Comparison of ENCODE assay signal across 25 cellular contexts in the genomic region with DNA sequence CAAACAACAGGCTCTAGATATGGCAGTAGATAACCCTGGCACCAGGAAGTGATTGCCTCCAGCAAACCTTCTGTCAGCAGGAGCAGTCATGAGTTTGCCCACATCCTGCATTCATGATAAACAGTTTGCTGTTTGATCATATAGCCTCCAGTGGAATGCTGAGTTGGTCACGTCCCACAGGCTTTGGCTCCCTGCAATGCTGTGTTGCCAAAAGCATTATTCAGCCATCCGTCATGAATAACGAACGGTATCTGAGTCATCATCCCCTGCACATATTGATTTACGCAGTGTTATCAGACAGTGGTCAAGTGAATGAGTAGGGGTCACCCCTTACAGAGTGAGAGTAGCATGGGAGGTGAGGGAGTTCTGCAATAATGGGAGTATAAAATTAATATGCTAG. TPM values are rescaled to one million over a fixed set of nuclear protein-coding genes. Genes with fewer than 3 reads are reported as not detected.
A peak's percentile ranks its signal among the peaks of the same experiment; 100 is the strongest.
DNase-seq lines count a peak whose midpoint lies in the region; ATAC-seq and TF ChIP-seq lines count a peak whose summit lies in the region.
"Had no signal": no experiment of that assay in that cellular context is flagged by ENCODE, and none has a peak within 500 bp of the region (broad histone marks: within the 10 kb centered on the region; RNA-seq: fewer than 3 reads in every experiment).

No MANE protein-coding gene starts in this region.

- BruUV-seq in PC-3 (replicated peaks; lab: Mats Ljungman, UMichigan), result no TSS peak

- H3K27me3 ChIP-seq in DND-41 (ENCODE audit: insufficient read depth, low read length, poor library complexity), result no peaks in the 10 kb centered on the region
- H3K27me3 ChIP-seq in PC-3 (ENCODE audit: low read length), result no peaks in the 10 kb centered on the region
- no peaks in the 10 kb centered on the region for H3K27me3 ChIP-seq in BE2C
- H3K27me3 ChIP-seq: thyroid gland had no signal

- H3K9me3 ChIP-seq in DND-41 (ENCODE audit: insufficient read depth, low read length, severe bottlenecking), result peaks cover 56% of the 10 kb centered on the region
- H3K9me3 ChIP-seq in PC-3 (ENCODE audit: low read length), result peaks cover 85% of the 10 kb centered on the region
- H3K9me3 ChIP-seq in BE2C, result peaks cover 4% of the 10 kb centered on the region; the same call in 1 of the 2 replicates
- H3K9me3 ChIP-seq in T-helper 17 cell (ENCODE audit: control insufficient read depth, low read length, poor library complexity, severe bottlenecking), result peaks cover 72% of the 10 kb centered on the region
- H3K9me3 ChIP-seq: HAP-1, thyroid gland had no signal

- H3K4me2 ChIP-seq in DND-41 (ENCODE audit: insufficient read depth, low read length), result no peak overlapping the region
- no peak overlapping the region for H3K4me2 ChIP-seq in PC-3 (ENCODE audit: low read length)

- ATAC-seq in DND-41 (ENCODE audit: insufficient read depth, low read depth), result no peak
- ATAC-seq in PC-3, result peak; percentile 40
- no peak for ATAC-seq in GM21367 (IDR thresholded peaks at IDR 0.05; ENCODE audit: unreplicated experiment)
- no peak for ATAC-seq in T-helper 17 cell
- no peak for ATAC-seq in activated T-cell treated with anti-CD3 and anti-CD28 coated beads, Interleukin-2, amount 50 U/mL, for 72 hours (replicated peaks in 1 of 2)
- ATAC-seq: activated CD4-positive, alpha-beta T cell treated with anti-CD3 and anti-CD28 coated beads for 36 hours; left cardiac atrium; natural killer cell treated with Interleukin-12 subunit alpha and Interleukin-12 subunit beta and Interleukin-15 and Interleukin-18, amount 100 ng/mL, for 72 hours; stimulated activated naive B cell treated with anti-CD40 and anti-IgM and Interleukin-4, amounts not matched to agents 10 μg/mL and 1 μg/mL and 100 μg/mL, for 72 hours had no signal

- H3K27ac Mint-ChIP-seq in T-helper 17 cell, result no peak overlapping the region
- H3K27ac Mint-ChIP-seq in activated T-cell treated with anti-CD3 and anti-CD28 coated beads, Interleukin-2, amount 50 U/mL, for 72 hours, result no peak overlapping the region
- H3K27ac Mint-ChIP-seq: activated CD4-positive, alpha-beta T cell treated with anti-CD3 and anti-CD28 coated beads for 36 hours; activated naive CD8-positive, alpha-beta T cell; brain; CD4-positive, alpha-beta memory T cell; dendritic cell treated with granulocyte-macrophage colony-stimulating factor and Interleukin-4, amounts not matched to agents 40 ng/mL and 50 ng/mL, for 4 days; natural killer cell treated with Interleukin-12 subunit alpha and Interleukin-12 subunit beta and Interleukin-15 and Interleukin-18, amount 100 ng/mL, for 72 hours; stimulated activated naive B cell treated with anti-CD40 and anti-IgM and Interleukin-4, amounts not matched to agents 10 μg/mL and 1 μg/mL and 100 μg/mL, for 72 hours had no signal

- H3K36me3 ChIP-seq in DND-41 (ENCODE audit: insufficient read depth, low read length) (peaks cover 88% of the 10 kb centered on the region), PC-3 (ENCODE audit: low read depth, low read length) (peaks cover 99% of the 10 kb centered on the region), BE2C (peaks cover 33% of the 10 kb centered on the region)
- H3K36me3 ChIP-seq: HAP-1 had no signal

- H2AFZ ChIP-seq in DND-41 (ENCODE audit: low read depth, low read length), result no peak overlapping the region
- H2AFZ ChIP-seq in PC-3 (ENCODE audit: low read length), result no peak overlapping the region

- H3K9ac ChIP-seq in DND-41 (ENCODE audit: low read depth, low read length) (no peak overlapping the region), PC-3 (ENCODE audit: low read length) (no peak overlapping the region)

- no peaks in the 10 kb centered on the region for H4K20me1 ChIP-seq in DND-41 (ENCODE audit: insufficient read depth, low read length)
- H4K20me1 ChIP-seq in PC-3 (ENCODE audit: low read length), result no peaks in the 10 kb centered on the region

- H3K27ac ChIP-seq in DND-41 (ENCODE audit: low read length) (no peak overlapping the region), PC-3 (ENCODE audit: low read length) (no peak overlapping the region; the same call in 1 of the 2 replicates)
- H3K27ac ChIP-seq: skin epidermis, thyroid gland had no signal

- no peaks in the 10 kb centered on the region for H3K4me1 Mint-ChIP-seq in T-helper 17 cell
- no peaks in the 10 kb centered on the region for H3K4me1 Mint-ChIP-seq in activated T-cell treated with anti-CD3 and anti-CD28 coated beads, Interleukin-2, amount 50 U/mL, for 72 hours (ENCODE audit: low read depth)
- H3K4me1 Mint-ChIP-seq: activated CD4-positive, alpha-beta T cell treated with anti-CD3 and anti-CD28 coated beads for 36 hours; brain; stimulated activated naive B cell treated with anti-CD40 and anti-IgM and Interleukin-4, amounts not matched to agents 10 μg/mL and 1 μg/mL and 100 μg/mL, for 72 hours had no signal

- no peaks in the 10 kb centered on the region for H3F3A ChIP-seq in PC-3 (ENCODE audit: low read length, unreplicated experiment)

- no peak overlapping the region for H3K4me3 Mint-ChIP-seq in T-helper 17 cell
- H3K4me3 Mint-ChIP-seq in activated T-cell treated with anti-CD3 and anti-CD28 coated beads, Interleukin-2, amount 50 U/mL, for 72 hours, result no peak overlapping the region
- H3K4me3 Mint-ChIP-seq: activated CD4-positive, alpha-beta T cell treated with anti-CD3 and anti-CD28 coated beads for 36 hours; activated naive CD8-positive, alpha-beta T cell; brain; dendritic cell treated with granulocyte-macrophage colony-stimulating factor and Interleukin-4, amounts not matched to agents 40 ng/mL and 50 ng/mL, for 4 days; natural killer cell treated with Interleukin-12 subunit alpha and Interleukin-12 subunit beta and Interleukin-15 and Interleukin-18, amount 100 ng/mL, for 72 hours; stimulated activated naive B cell treated with anti-CD40 and anti-IgM and Interleukin-4, amounts not matched to agents 10 μg/mL and 1 μg/mL and 100 μg/mL, for 72 hours had no signal

- intact Hi-C loops in PC-3 (cut with micrococcal nuclease), result no loop called here

- no peak for TF ChIP-seq CTCF in DND-41 (IDR thresholded peaks at IDR 0.05; ENCODE audit: borderline replicate concordance, extremely low read depth, low read length, poor library complexity, severe bottlenecking)
- no peak for TF ChIP-seq CTCF in PC-3 (conservative IDR thresholded peaks at IDR 0.05; ENCODE audit: low read depth, low read length)
- no peak for TF ChIP-seq CTCF in choroid plexus epithelial cell (conservative IDR thresholded peaks at IDR 0.05; ENCODE audit: low read depth, low read length)
- no peak for TF ChIP-seq CTCF in BE2C (IDR thresholded peaks at IDR 0.05; ENCODE audit: low read depth, low read length)

- H3K4me3 ChIP-seq in DND-41 (ENCODE audit: low read depth in 1 of 2, low read length in 2 of 2) (no peak overlapping the region), PC-3 (ENCODE audit: low read length) (no peak overlapping the region; the same call in 1 of the 2 replicates), choroid plexus epithelial cell (ENCODE audit: low read depth, low read length) (no peak overlapping the region), BE2C (ENCODE audit: low read depth, low read length) (no peak overlapping the region)
- H3K4me3 ChIP-seq: HAP-1, skin epidermis, thyroid gland had no signal

- peak; percentile 16 for DNase-seq in DND-41
- peak; percentile 63 for DNase-seq in PC-3
- peak; percentile 92 for DNase-seq in choroid plexus epithelial cell (ENCODE audit: low read depth)
- peak; percentile 3 for DNase-seq in kidney tubule cell (ENCODE audit: low spot score)
- DNase-seq in BE2C, result no peak
- no peak for DNase-seq in T-helper 17 cell
- no peak for DNase-seq in activated T-cell treated with anti-CD3 and anti-CD28 coated beads, Interleukin-2, amount 50 U/mL, for 72 hours
- DNase-seq: activated CD4-positive, alpha-beta T cell treated with anti-CD3 and anti-CD28 coated beads for 36 hours; CD4-positive, alpha-beta memory T cell; Kasumi-1; left cardiac atrium; NCI-H1092; NCI-H2081 treated with DMSO at 0.1 percent for 48 hours; posterior cingulate gyrus; SHP77; stimulated activated CD4-positive, alpha-beta T cell treated with anti-CD3 and anti-CD28 coated beads, Interleukin-2, amount 100 ng/mL, for 24 hours; stimulated activated naive B cell treated with anti-CD40 and anti-IgM and Interleukin-4, amounts not matched to agents 10 μg/mL and 1 μg/mL and 100 μg/mL, for 72 hours; thyroid gland had no signal

- peaks cover 22% of the 10 kb centered on the region for H3K36me3 Mint-ChIP-seq in T-helper 17 cell (ENCODE audit: low read depth)
- peaks cover 68 to 92% of the 10 kb centered on the region in 2 donors for H3K36me3 Mint-ChIP-seq in activated T-cell treated with anti-CD3 and anti-CD28 coated beads, Interleukin-2, amount 50 U/mL, for 72 hours (ENCODE audit: insufficient read depth in 2 of 2)

- peaks cover 37 to 44% of the 10 kb centered on the region in 2 donors for H3K9me3 Mint-ChIP-seq in activated T-cell treated with anti-CD3 and anti-CD28 coated beads, Interleukin-2, amount 50 U/mL, for 72 hours

- POLR2A ChIA-PET in PC-3 (lab: Charles Lee; ENCODE audit: unreplicated experiment), result no interaction called here

- H3K4me1 ChIP-seq in DND-41 (ENCODE audit: insufficient read depth, low read length) (0 out of 2 replicates have a peak, but pooled peaks cover 4% of the 10 kb centered on the region), PC-3 (ENCODE audit: insufficient read depth, low read length) (no peaks in the 10 kb centered on the region), BE2C (no peaks in the 10 kb centered on the region)
- H3K4me1 ChIP-seq: HAP-1, thyroid gland had no signal

- H3K79me2 ChIP-seq in DND-41 (ENCODE audit: insufficient read depth, low read length), result no peaks in the 10 kb centered on the region
- no peaks in the 10 kb centered on the region for H3K79me2 ChIP-seq in PC-3 (ENCODE audit: low read length)

- no peaks in the 10 kb centered on the region for H3K27me3 Mint-ChIP-seq in T-helper 17 cell
- no peaks in the 10 kb centered on the region for H3K27me3 Mint-ChIP-seq in activated T-cell treated with anti-CD3 and anti-CD28 coated beads, Interleukin-2, amount 50 U/mL, for 72 hours (ENCODE audit: low read depth)
- H3K27me3 Mint-ChIP-seq: activated CD4-positive, alpha-beta T cell treated with anti-CD3 and anti-CD28 coated beads for 36 hours; activated naive CD8-positive, alpha-beta T cell; brain; CD4-positive, alpha-beta memory T cell; dendritic cell treated with granulocyte-macrophage colony-stimulating factor and Interleukin-4, amounts not matched to agents 40 ng/mL and 50 ng/mL, for 4 days; natural killer cell treated with Interleukin-12 subunit alpha and Interleukin-12 subunit beta and Interleukin-15 and Interleukin-18, amount 100 ng/mL, for 72 hours; stimulated activated naive B cell treated with anti-CD40 and anti-IgM and Interleukin-4, amounts not matched to agents 10 μg/mL and 1 μg/mL and 100 μg/mL, for 72 hours had no signal

- no peaks in the 10 kb centered on the region for H3K9me2 ChIP-seq in PC-3 (replicated peaks; ENCODE audit: low read length)

- CTCF ChIA-PET in PC-3 (lab: Charles Lee), result no interaction called here

RNA-seq across cellular contexts. Expression of gene ZNF432, which starts 21.9 kb away (rescaled TPM):
- total RNA-seq in PC-3 (2014; rRNA removed) (4.4 and 6.4 TPM in 2 replicates), T-helper 17 cell (10 to 100 TPM; 16.6 to 18.7 TPM)
- polyA plus RNA-seq in BE2C (2012; ENCODE audit: insufficient read depth, insufficient read length, low read depth), result 9.6 TPM
- total RNA-seq in activated T-cell treated with anti-CD3 and anti-CD28 coated beads, Interleukin-2, amount 50 U/mL, for 72 hours, result 10 to 100 TPM; 13.1 to 14.3 TPM

RNA-seq across cellular contexts. Expression of gene ZNF841, which starts 25.1 kb away (rescaled TPM):
- total RNA-seq in PC-3 (2014; rRNA removed) (11.6 and 15.0 TPM in 2 replicates), T-helper 17 cell (10 to 100 TPM; 24.4 to 26.4 TPM)
- 3.2 TPM for polyA plus RNA-seq in BE2C (2012; ENCODE audit: insufficient read depth, insufficient read length, low read depth)
- total RNA-seq in activated T-cell treated with anti-CD3 and anti-CD28 coated beads, Interleukin-2, amount 50 U/mL, for 72 hours, result 10 to 100 TPM; 18.4 to 20.8 TPM

RNA-seq across cellular contexts. Expression of gene ZNF614, which starts 42.3 kb away (rescaled TPM):
- total RNA-seq in PC-3 (2014; rRNA removed), result 9.7 and 10.4 TPM in 2 replicates
- polyA plus RNA-seq in BE2C (2012; ENCODE audit: insufficient read depth, insufficient read length, low read depth), result 5.3 TPM
- total RNA-seq in T-helper 17 cell, result 1 to 10 TPM; 6.6 to 8.0 TPM
- total RNA-seq in activated T-cell treated with anti-CD3 and anti-CD28 coated beads, Interleukin-2, amount 50 U/mL, for 72 hours, result 10 to 100 TPM; 11.5 TPM

Comparison
In these comparisons a context has a peak if more than half of its experiments do, and no peak if none do; other contexts are left out.
1. DNase-seq: peak in DND-41 (single experiment), PC-3 (single experiment), choroid plexus epithelial cell (single experiment) and kidney tubule cell (single experiment); none in BE2C (single experiment), T-helper 17 cell (0 of 3) and activated T-cell treated with anti-CD3 and anti-CD28 coated beads, Interleukin-2, amount 50 U/mL, for 72 hours (0 of 2).